In the genomic region with DNA sequence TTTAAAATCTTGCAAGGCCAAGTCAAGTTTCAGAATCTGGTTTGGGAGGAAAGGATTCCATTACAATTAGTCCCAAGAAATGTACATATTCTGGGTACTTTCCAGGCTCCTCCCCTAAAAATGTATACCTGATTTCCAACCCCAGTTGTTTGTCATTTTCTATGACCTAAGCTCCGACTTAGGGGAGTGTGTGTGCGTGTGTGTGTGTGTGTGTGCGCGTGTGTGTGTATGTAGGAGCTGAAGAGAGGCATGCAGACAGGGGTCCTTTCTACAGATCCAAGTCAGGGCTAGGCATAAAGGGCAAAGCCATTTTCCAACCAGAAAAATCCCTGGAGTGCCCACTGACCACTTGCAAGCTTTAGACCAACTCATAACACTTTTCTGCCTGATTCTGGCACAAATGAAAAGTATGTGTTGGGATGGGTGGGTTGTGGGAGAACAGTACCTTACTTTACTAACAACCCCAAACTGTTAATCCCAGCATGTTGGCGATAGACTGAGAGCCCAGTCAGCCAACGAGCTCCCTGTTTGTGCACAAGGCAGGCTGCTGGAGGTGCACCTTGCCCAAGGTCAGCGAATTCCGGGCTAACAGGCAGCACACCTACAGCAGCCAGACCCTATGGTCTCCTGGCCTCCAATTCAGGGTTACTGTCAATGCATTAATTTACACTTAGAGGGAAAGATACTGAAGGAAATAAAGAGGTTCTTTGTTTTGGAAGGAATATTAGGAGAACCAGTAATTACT, we compare ENCODE assay signal across 13 cellular contexts. TPM values are rescaled to one million over a fixed set of nuclear protein-coding genes. Genes with fewer than 3 reads are reported as not detected.
DNase-seq lines count a peak whose midpoint lies in the region; ATAC-seq, FAIRE-seq and TF ChIP-seq lines count a peak whose summit lies in the region.
"Had no signal": no experiment of that assay in that cellular context is flagged by ENCODE, and none has a peak within 500 bp of the region (broad histone marks: within the 10 kb centered on the region; RNA-seq: fewer than 3 reads in every experiment).

No MANE protein-coding gene starts in this region.

- 69% methylated on average over 7 of the region's 8 CpGs for WGBS in A549 (ENCODE audit: missing lambda C conversion rate)
- WGBS in HUES64: 48% methylated on average over 8 of the region's 8 CpGs
- 44 to 54% methylated on average over 3 to 8 of the region's 8 CpGs for WGBS in endodermal cell (ENCODE audit: insufficient coverage in 1 of 2, insufficient read length in 1 of 2), 2 experiments

- TF ChIP-seq CTCF in A549 (IDR thresholded peaks at IDR 0.05) (no peak), endodermal cell (conservative IDR thresholded peaks at IDR 0.05) (no peak)

- H3K4me3 ChIP-seq in A549: no peak overlapping the region; the same call in 2 of the 3 replicates
- H3K4me3 ChIP-seq in HUES64 (ENCODE audit: low read length): peak overlapping the region; percentile 70
- peak overlapping the region; percentile 97 for H3K4me3 ChIP-seq in endodermal cell (ENCODE audit: low read length)
- no peak overlapping the region for H3K4me3 ChIP-seq in naive thymus-derived CD4-positive, alpha-beta T cell (ENCODE audit: low read length)

- H3K9me3 Mint-ChIP-seq in endodermal cell: no peaks in the 10 kb centered on the region
- peaks cover 0 to 4% (median 0%) of the 10 kb centered on the region in 11 donors for H3K9me3 Mint-ChIP-seq in naive thymus-derived CD4-positive, alpha-beta T cell

- H3K27ac ChIP-seq in A549 (no peak overlapping the region), HUES64 (ENCODE audit: low read depth, low read length) (no peak overlapping the region), endodermal cell (ENCODE audit: low read depth, low read length) (no peak overlapping the region)
- no peak overlapping the region for H3K27ac ChIP-seq in naive thymus-derived CD4-positive, alpha-beta T cell (ENCODE audit: low read depth, low read length)
- H3K27ac ChIP-seq: BLaER1 had no signal

- H3K9me3 ChIP-seq in A549 (no peaks in the 10 kb centered on the region), HUES64 (ENCODE audit: insufficient read depth, low read depth, low read length) (no peaks in the 10 kb centered on the region), endodermal cell (ENCODE audit: control insufficient read depth, low read length) (no peaks in the 10 kb centered on the region)
- H3K9me3 ChIP-seq in naive thymus-derived CD4-positive, alpha-beta T cell (ENCODE audit: control insufficient read depth in 2 of 3, low read length in 3 of 3): no peaks in the 10 kb centered on the region
- H3K9me3 ChIP-seq: BLaER1, spleen had no signal

- TF ChIP-seq EP300 in A549 (IDR thresholded peaks at IDR 0.05): no peak

- POLR2A ChIA-PET in A549 (lab: Yijun Ruan, JAX): no interaction called here
- POLR2A ChIA-PET in naive thymus-derived CD4-positive, alpha-beta T cell (lab: Charles Lee): no interaction called here

- H3K27ac Mint-ChIP-seq in endodermal cell: no peak overlapping the region
- no peak overlapping the region for H3K27ac Mint-ChIP-seq in naive thymus-derived CD4-positive, alpha-beta T cell

- peaks cover 21% of the 10 kb centered on the region for H3K27me3 Mint-ChIP-seq in endodermal cell (ENCODE audit: insufficient read depth)
- peaks cover 51 to 74% (median 69%) of the 10 kb centered on the region in 5 donors for H3K27me3 Mint-ChIP-seq in naive thymus-derived CD4-positive, alpha-beta T cell

- TF ChIP-seq RAD21 in A549 (conservative IDR thresholded peaks at IDR 0.05 in 1 of 2, IDR thresholded peaks at IDR 0.05 in 1 of 2): no peak

- peak overlapping the region; percentile 81 for H3K4me3 Mint-ChIP-seq in endodermal cell
- H3K4me3 Mint-ChIP-seq in naive thymus-derived CD4-positive, alpha-beta T cell: peak overlapping the region in 9 of 10 donors; percentile 32 to 93 (median 60)

- no peak for FAIRE-seq in A549 (lab: Jason Lieb, UNC)

- no peak for DNase-seq in A549 (ENCODE audit: low read depth in 1 of 2, low spot score in 1 of 2)
- peak; percentile 59 for DNase-seq in endodermal cell
- DNase-seq in naive thymus-derived CD4-positive, alpha-beta T cell: no peak
- DNase-seq in NCI-H446 (lab: John Stamatoyannopoulos, UW): no peak
- DNase-seq in stimulated activated naive CD4-positive, alpha-beta T cell treated with Interleukin-2 at 50 U/mL for 16 hours (lab: John Stamatoyannopoulos, UW): no peak
- no peak for DNase-seq in stimulated activated CD4-positive, alpha-beta T cell treated with anti-CD3 and anti-CD28 coated beads, Interleukin-4, amount 100 ng/mL, for 24 hours
- DNase-seq: midbrain, spleen had no signal

- H3K9ac ChIP-seq in HUES64 (ENCODE audit: low read depth, low read length) (0 out of 2 replicates have a peak overlapping the region, but pooled peaks have one; percentile 50), endodermal cell (ENCODE audit: extremely low read depth, low read length, poor library complexity, severe bottlenecking) (peak overlapping the region; percentile 69)
- H3K9ac ChIP-seq: BLaER1 had no signal

- intact Hi-C loops in naive thymus-derived CD4-positive, alpha-beta T cell (cut with micrococcal nuclease): loop anchor here in 1 of 2 donors (2.0 to 5.0 kb wide), 2 partner anchors 67 to 241 kb away; no protein-coding TSS in a partner anchor

- CTCF ChIA-PET in A549 (lab: Yijun Ruan, JAX): interaction anchor here (0.7 kb wide), 1 partner anchor 20 kb away, joined by 3 read pairs; no protein-coding TSS in a partner anchor
- CTCF ChIA-PET in naive thymus-derived CD4-positive, alpha-beta T cell (lab: Charles Lee): interaction anchor here (1.4 kb wide), 1 partner anchor 10 kb away, joined by 3 read pairs; no protein-coding TSS in a partner anchor

- peak overlapping the region; percentile 99; the same call in 1 of the 3 replicates for H3K4me2 ChIP-seq in A549

- TF ChIP-seq POLR2A in A549 (IDR thresholded peaks at IDR 0.05; ENCODE audit: low read length): no peak

- peaks cover 69% of the 10 kb centered on the region for H3K4me1 Mint-ChIP-seq in endodermal cell
- peaks cover 4 to 14% (median 10%) of the 10 kb centered on the region in 7 donors for H3K4me1 Mint-ChIP-seq in naive thymus-derived CD4-positive, alpha-beta T cell

- H3K27me3 ChIP-seq in HUES64 (ENCODE audit: insufficient read depth, low read length) (peaks cover 43% of the 10 kb centered on the region), endodermal cell (ENCODE audit: control insufficient read depth, insufficient read depth, low read length, poor library complexity, severe bottlenecking) (no peaks in the 10 kb centered on the region)
- H3K27me3 ChIP-seq in naive thymus-derived CD4-positive, alpha-beta T cell (ENCODE audit: control insufficient read depth in 2 of 2, insufficient read depth in 2 of 2, low read length in 2 of 2): peaks cover 0 to 3% of the 10 kb centered on the region in 2 donors

- no peak for ATAC-seq in A549
- ATAC-seq in naive thymus-derived CD4-positive, alpha-beta T cell: no peak
- no peak for ATAC-seq in GM21515 (IDR thresholded peaks at IDR 0.05; ENCODE audit: unreplicated experiment)

- H3K4me1 ChIP-seq in A549 (no peaks in the 10 kb centered on the region), HUES64 (ENCODE audit: insufficient read depth, low read length) (peaks cover 42% of the 10 kb centered on the region), endodermal cell (ENCODE audit: control insufficient read depth, insufficient read depth, low read length) (peaks cover 35% of the 10 kb centered on the region)
- H3K4me1 ChIP-seq in naive thymus-derived CD4-positive, alpha-beta T cell (ENCODE audit: control insufficient read depth in 2 of 2, insufficient read depth in 2 of 2, low read length in 2 of 2): no peaks in the 10 kb centered on the region

- peaks cover 39% of the 10 kb centered on the region for H3K36me3 Mint-ChIP-seq in endodermal cell (ENCODE audit: low read depth)
- H3K36me3 Mint-ChIP-seq in naive thymus-derived CD4-positive, alpha-beta T cell: peaks cover 0 to 7% (median 0%) of the 10 kb centered on the region in 5 donors

- peaks cover 6% of the 10 kb centered on the region; the same call in 1 of the 2 replicates for H3K36me3 ChIP-seq in HUES64 (ENCODE audit: insufficient read depth, low read length)
- peaks cover 45% of the 10 kb centered on the region for H3K36me3 ChIP-seq in endodermal cell (ENCODE audit: control insufficient read depth, insufficient read depth, low read length)
- no peaks in the 10 kb centered on the region for H3K36me3 ChIP-seq in naive thymus-derived CD4-positive, alpha-beta T cell (ENCODE audit: control insufficient read depth in 2 of 3, insufficient read depth in 3 of 3, low read length in 3 of 3)
- H3K36me3 ChIP-seq: BLaER1, spleen had no signal

TF ChIP-seq in A549, 52 proteins besides CTCF, POLR2A, EP300 and RAD21 (continues in another document):
- no peak for TF ChIP-seq EHMT2 (IDR thresholded peaks at IDR 0.05; ENCODE audit: low read depth)
- no peak for TF ChIP-seq ZSCAN20 (CRISPR knock-in tag; IDR thresholded peaks at IDR 0.05)
- no peak for TF ChIP-seq HEYL (CRISPR knock-in tag; IDR thresholded peaks at IDR 0.05)
- no peak for TF ChIP-seq BHLHE40 (IDR thresholded peaks at IDR 0.05; ENCODE audit: low read depth, low read length)
- TF ChIP-seq JUN (IDR thresholded peaks at IDR 0.05): no peak

RNA-seq across cellular contexts. Expression of gene TRABD2B, which starts 1.7 kb away (rescaled TPM):
- polyA plus RNA-seq in A549 (2011; rRNA removed) (0.03 and 0.04 TPM in 2 replicates), A549 (2017; fragmentation: RNase III; extraction: RNeasy Plus Mini Kit Qiagen cat#74134 plus additional on column Dnase treatment) (0.18 to 0.29 TPM (median 0.21 TPM) in 3 replicates)
- polyA plus RNA-seq in A549 (2012; cell fraction: cytosol; rRNA removed): 0.03 and 0.05 TPM in 2 replicates
- 0.11 and 0.12 TPM in 2 replicates for polyA plus RNA-seq in A549 (2012; cell fraction: nucleus; rRNA removed)
- polyA minus RNA-seq in A549 (2011; rRNA and poly(A)+ RNA removed): 0.08 and 0.15 TPM in 2 replicates
- 2.6 TPM for polyA plus RNA-seq in HUES64 (2013, experiment 1 of 2)
- 2.5 TPM for polyA plus RNA-seq in HUES64 (2013, experiment 2 of 2)
- total RNA-seq in endodermal cell: 10 to 100 TPM; 24.4 to 28.0 TPM
- 6.2 TPM for polyA plus RNA-seq in endodermal cell (2013, experiment 1 of 2)
- 6.0 TPM for polyA plus RNA-seq in endodermal cell (2013, experiment 2 of 2)
- total RNA-seq in naive thymus-derived CD4-positive, alpha-beta T cell: not detected
- polyA plus RNA-seq in naive thymus-derived CD4-positive, alpha-beta T cell: not detected
- total RNA-seq: fibroblast of villous mesenchyme, OCI-LY7 had no signal

Comparison
In these comparisons a context has a peak if more than half of its experiments do, and no peak if none do; other contexts are left out.
1. H3K4me3 ChIP-seq: peak in HUES64 (single experiment) and endodermal cell (single experiment); none in A549 (single experiment) and naive thymus-derived CD4-positive, alpha-beta T cell (single experiment).
2. RNA of gene TRABD2B, which starts 1.7 kb away (total RNA-seq): 24.4 to 28.0 TPM in endodermal cell; not detected in naive thymus-derived CD4-positive, alpha-beta T cell; every median in the first group is over 10 times any median in the second.